ENCODE assay signal across 9 cellular contexts in genomic region chr20:4961746-4962145, GRCh38. TPM values are rescaled to one million over a fixed set of nuclear protein-coding genes. Genes with fewer than 3 reads are reported as not detected.
DNase-seq lines count a peak whose midpoint lies in the region; ATAC-seq lines count a peak whose summit lies in the region.
"Had no signal": no experiment of that assay in that cellular context is flagged by ENCODE, and none has a peak within 500 bp of the region (broad histone marks: within the 10 kb centered on the region; RNA-seq: fewer than 3 reads in every experiment).

No MANE protein-coding gene starts in this region.

- ATAC-seq in activated CD8-positive, alpha-beta T cell treated with anti-CD3 and anti-CD28 coated beads, Interleukin-2, amount 10 ng/mL, durations not matched to agents 7 days and 5 days, result peak; percentile 89

- CTCF ChIA-PET in activated CD8-positive, alpha-beta T cell treated with anti-CD3 and anti-CD28 coated beads, Interleukin-2, amount 10 ng/mL, durations not matched to agents 7 days and 5 days (lab: Charles Lee), result interaction anchor here (0.6 to 1.9 kb wide), 5 partner anchors 11 to 112 kb away, joined by 3 to 5 read pairs (median 3); no protein-coding TSS in a partner anchor

- in situ Hi-C loops in ACHN (cut with HindIII; ENCODE audit: low pct_ligation_motif_present, low pct_unique_long_range_greater_than_20kb, low sequenced_read_pairs), result no loop called here

- H3K27ac Mint-ChIP-seq in IgD-negative memory B cell, result peak overlapping the region in 2 of 3 donors; percentile 44 to 67
- peak overlapping the region; percentile 89 for H3K27ac Mint-ChIP-seq in activated CD8-positive, alpha-beta T cell treated with anti-CD3 and anti-CD28 coated beads, Interleukin-2, amount 10 ng/mL, durations not matched to agents 7 days and 5 days

- peaks cover 19 to 27% (median 25%) of the 10 kb centered on the region in 3 donors for H3K4me1 Mint-ChIP-seq in IgD-negative memory B cell
- peaks cover 22% of the 10 kb centered on the region for H3K4me1 Mint-ChIP-seq in activated CD8-positive, alpha-beta T cell treated with anti-CD3 and anti-CD28 coated beads, Interleukin-2, amount 10 ng/mL, durations not matched to agents 7 days and 5 days (ENCODE audit: low read depth)

- POLR2A ChIA-PET in activated CD8-positive, alpha-beta T cell treated with anti-CD3 and anti-CD28 coated beads, Interleukin-2, amount 10 ng/mL, durations not matched to agents 7 days and 5 days (lab: Charles Lee), result interaction anchor here (0.6 to 1.5 kb wide), 6 partner anchors 10 to 150 kb away, joined by 3 to 5 read pairs (median 3); no protein-coding TSS in a partner anchor

- H3K9me3 Mint-ChIP-seq in IgD-negative memory B cell, result no peaks in the 10 kb centered on the region
- no peaks in the 10 kb centered on the region for H3K9me3 Mint-ChIP-seq in activated CD8-positive, alpha-beta T cell treated with anti-CD3 and anti-CD28 coated beads, Interleukin-2, amount 10 ng/mL, durations not matched to agents 7 days and 5 days (ENCODE audit: insufficient read depth)

- H3K27me3 Mint-ChIP-seq in IgD-negative memory B cell, result no peaks in the 10 kb centered on the region
- H3K27me3 Mint-ChIP-seq in activated CD8-positive, alpha-beta T cell treated with anti-CD3 and anti-CD28 coated beads, Interleukin-2, amount 10 ng/mL, durations not matched to agents 7 days and 5 days (ENCODE audit: low read depth), result no peaks in the 10 kb centered on the region

- DNase-seq in A172 (ENCODE audit: low spot score), result peak; percentile 81
- peak; percentile 48 for DNase-seq in activated CD8-positive, alpha-beta T cell treated with anti-CD3 and anti-CD28 coated beads, Interleukin-2, amount 10 ng/mL, durations not matched to agents 7 days and 5 days
- DNase-seq in iris pigment epithelial cell (ENCODE audit: low read depth), result peak; percentile 96
- no peak for DNase-seq in NCI-H2196 (lab: John Stamatoyannopoulos, UW; ENCODE audit: unreplicated experiment)
- no peak for DNase-seq in HUDEP-2 (lab: John Stamatoyannopoulos, UW; ENCODE audit: unreplicated experiment in 76 of 76)
- DNase-seq in ACHN, result no peak
- no peak for DNase-seq in RKO (ENCODE audit: low spot score)
- DNase-seq: NCI-H510A had no signal

- H3K36me3 Mint-ChIP-seq in IgD-negative memory B cell, result peaks cover 3% of the 10 kb centered on the region
- peaks cover 8% of the 10 kb centered on the region for H3K36me3 Mint-ChIP-seq in activated CD8-positive, alpha-beta T cell treated with anti-CD3 and anti-CD28 coated beads, Interleukin-2, amount 10 ng/mL, durations not matched to agents 7 days and 5 days (ENCODE audit: low read depth)

- peak overlapping the region in 3 of 4 donors; percentile 7 to 38 (median 10) for H3K4me3 Mint-ChIP-seq in IgD-negative memory B cell
- H3K4me3 Mint-ChIP-seq in activated CD8-positive, alpha-beta T cell treated with anti-CD3 and anti-CD28 coated beads, Interleukin-2, amount 10 ng/mL, durations not matched to agents 7 days and 5 days, result peak overlapping the region; percentile 32

RNA-seq across cellular contexts. Expression of gene SLC23A2, which starts 39.6 kb away (rescaled TPM):
- 22.9 and 25.6 TPM in 2 replicates for total RNA-seq in A172 (2014; rRNA removed; shearing (Covaris generic))
- polyA plus RNA-seq in IgD-negative memory B cell, result 11.3 TPM
- 10 to 100 TPM; 14.7 to 16.7 TPM for total RNA-seq in activated CD8-positive, alpha-beta T cell treated with anti-CD3 and anti-CD28 coated beads, Interleukin-2, amount 10 ng/mL, durations not matched to agents 7 days and 5 days

Comparison
In these comparisons a context has a peak if more than half of its experiments do, and no peak if none do; other contexts are left out.
1. DNase-seq: peak in A172 (single experiment), activated CD8-positive, alpha-beta T cell treated with anti-CD3 and anti-CD28 coated beads, Interleukin-2, amount 10 ng/mL, durations not matched to agents 7 days and 5 days (single experiment) and iris pigment epithelial cell (single experiment); none in NCI-H2196 (single experiment), HUDEP-2 (0 of 76), ACHN (single experiment) and RKO (single experiment).